In the genomic region with DNA sequence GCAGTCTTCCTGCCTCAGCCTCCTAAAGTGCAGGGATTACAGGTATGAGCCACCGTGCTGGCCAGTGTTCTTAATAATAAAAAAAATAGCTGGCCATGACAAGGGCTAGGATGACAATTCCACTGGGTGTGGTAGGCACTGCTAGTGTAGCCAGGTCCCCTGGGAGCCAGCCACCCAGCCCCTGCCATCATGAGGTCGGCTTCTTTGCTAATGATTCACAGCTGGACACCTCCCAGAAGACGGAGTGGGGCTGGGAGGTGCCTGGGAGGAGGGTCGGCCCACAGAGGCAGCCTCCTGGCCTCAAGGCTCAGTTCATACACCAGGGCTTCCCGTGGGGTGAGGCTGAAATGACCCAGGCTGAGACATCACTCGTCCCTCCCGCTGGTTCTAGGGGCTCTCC, we compare ENCODE assay signal across 19 cellular contexts.
DNase-seq lines count a peak whose midpoint lies in the region; ATAC-seq, FAIRE-seq and TF ChIP-seq lines count a peak whose summit lies in the region.
"Had no signal": no experiment of that assay in that cellular context is flagged by ENCODE, and none has a peak within 500 bp of the region (broad histone marks: within the 10 kb centered on the region; RNA-seq: fewer than 3 reads in every experiment).

No MANE protein-coding gene starts in this region.

- H3K27ac ChIP-seq in kidney (ENCODE audit: low read depth in 2 of 2, low read length in 2 of 2) (no peak overlapping the region), gastrocnemius medialis (no peak overlapping the region)

- intact Hi-C loops in kidney (cut with DNase I), result no loop called here
- intact Hi-C loops in gastrocnemius medialis (cut with DNase I; ENCODE audit: low total_unique reads), result no loop called here

- H3K9me3 ChIP-seq in kidney (ENCODE audit: control insufficient read depth in 1 of 2, low read length in 2 of 2) (no peaks in the 10 kb centered on the region), gastrocnemius medialis (no peaks in the 10 kb centered on the region)
- H3K9me3 ChIP-seq: SK-N-SH had no signal

- H3K4me3 ChIP-seq in kidney (ENCODE audit: low read length in 2 of 2) (no peak overlapping the region), gastrocnemius medialis (no peak overlapping the region)
- H3K4me3 ChIP-seq: GM12878 had no signal

- no peak overlapping the region for H3K9ac ChIP-seq in kidney (ENCODE audit: low read length in 2 of 2)
- H3K9ac ChIP-seq: SK-N-SH had no signal

- in situ Hi-C loops in gastrocnemius medialis (cut with MboI; ENCODE audit: low sequenced_read_pairs in 4 of 4), result no loop called here

- no peaks in the 10 kb centered on the region for H3K27me3 ChIP-seq in gastrocnemius medialis

- ATAC-seq in GM18511 (IDR thresholded peaks at IDR 0.05; ENCODE audit: unreplicated experiment) (no peak), gastrocnemius medialis (no peak)
- ATAC-seq: GM12878 had no signal

- no peaks in the 10 kb centered on the region for H3K36me3 ChIP-seq in kidney (ENCODE audit: control insufficient read depth in 1 of 2, insufficient read depth in 2 of 2, low read length in 2 of 2)
- H3K36me3 ChIP-seq in gastrocnemius medialis, result no peaks in the 10 kb centered on the region

- no peak for TF ChIP-seq POLR2A in gastrocnemius medialis (IDR thresholded peaks at IDR 0.05)

- no peak for TF ChIP-seq CTCF in kidney (IDR thresholded peaks at IDR 0.05; ENCODE audit: borderline replicate concordance, extremely low read depth, insufficient read depth)
- TF ChIP-seq CTCF in gastrocnemius medialis (IDR thresholded peaks at IDR 0.05 in 4 of 5, conservative IDR thresholded peaks at IDR 0.05 in 1 of 5), result no peak

- FAIRE-seq in kidney (lab: Jason Lieb, UNC), result no peak
- FAIRE-seq: GM12878 had no signal

- H3K4me1 ChIP-seq in kidney (ENCODE audit: control insufficient read depth in 1 of 2, insufficient read depth in 1 of 2, low read depth in 1 of 2, low read length in 2 of 2) (no peaks in the 10 kb centered on the region), gastrocnemius medialis (no peaks in the 10 kb centered on the region)

- DNase-seq in EH (ENCODE audit: low read depth), result peak; percentile 4
- DNase-seq in HS-5 (ENCODE audit: low read depth), result peak; percentile 11
- DNase-seq in kidney, result peak; percentile 35
- DNase-seq in GM19238 (ENCODE audit: insufficient read length, low spot score), result no peak
- no peak for DNase-seq in effector CD4-positive, alpha-beta T cell
- no peak for DNase-seq in gastrocnemius medialis
- DNase-seq: DMS 273 treated with DMSO at 0.1 percent for 48 hours, GF-D8, H7, Karpas-422, MM.1S, NCI-H1105 treated with DMSO at 0.1 percent for 48 hours, NCI-H1694, NCI-H510A, NCI-H774, SHP77 treated with DMSO at 0.1 percent for 48 hours, SK-N-SH had no signal

Comparison
In these comparisons a context has a peak if more than half of its experiments do, and no peak if none do; other contexts are left out.
1. DNase-seq: peak in EH (single experiment), HS-5 (single experiment) and kidney (single experiment); none in GM19238 (single experiment), effector CD4-positive, alpha-beta T cell (single experiment) and gastrocnemius medialis (0 of 2).